Comparison of ENCODE assay signal across 1 cellular context in genomic region chr3:12185172-12185710, GRCh38.
TF ChIP-seq lines count a peak whose summit lies in the region.

No MANE protein-coding gene starts in this region.

TF ChIP-seq in IMR-90, 13 proteins besides CTCF, POLR2A, EP300 and RAD21 (continued from another document):
- TF ChIP-seq, protein P1, sequence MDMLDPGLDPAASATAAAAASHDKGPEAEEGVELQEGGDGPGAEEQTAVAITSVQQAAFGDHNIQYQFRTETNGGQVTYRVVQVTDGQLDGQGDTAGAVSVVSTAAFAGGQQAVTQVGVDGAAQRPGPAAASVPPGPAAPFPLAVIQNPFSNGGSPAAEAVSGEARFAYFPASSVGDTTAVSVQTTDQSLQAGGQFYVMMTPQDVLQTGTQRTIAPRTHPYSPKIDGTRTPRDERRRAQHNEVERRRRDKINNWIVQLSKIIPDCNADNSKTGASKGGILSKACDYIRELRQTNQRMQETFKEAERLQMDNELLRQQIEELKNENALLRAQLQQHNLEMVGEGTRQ (IDR thresholded peaks at IDR 0.05; ENCODE audit: low read depth, low read length) = no peak
- no peak for TF ChIP-seq RCOR1 (IDR thresholded peaks at IDR 0.05; ENCODE audit: insufficient replicate concordance, low read length)
- TF ChIP-seq NFE2L2 (IDR thresholded peaks at IDR 0.05; ENCODE audit: low read depth, low read length) = no peak
- TF ChIP-seq MAZ (IDR thresholded peaks at IDR 0.05; ENCODE audit: borderline replicate concordance, low read depth, low read length) = no peak
- TF ChIP-seq CHD1 (IDR thresholded peaks at IDR 0.05; ENCODE audit: low read depth, low read length) = no peak
- TF ChIP-seq, protein P2, sequence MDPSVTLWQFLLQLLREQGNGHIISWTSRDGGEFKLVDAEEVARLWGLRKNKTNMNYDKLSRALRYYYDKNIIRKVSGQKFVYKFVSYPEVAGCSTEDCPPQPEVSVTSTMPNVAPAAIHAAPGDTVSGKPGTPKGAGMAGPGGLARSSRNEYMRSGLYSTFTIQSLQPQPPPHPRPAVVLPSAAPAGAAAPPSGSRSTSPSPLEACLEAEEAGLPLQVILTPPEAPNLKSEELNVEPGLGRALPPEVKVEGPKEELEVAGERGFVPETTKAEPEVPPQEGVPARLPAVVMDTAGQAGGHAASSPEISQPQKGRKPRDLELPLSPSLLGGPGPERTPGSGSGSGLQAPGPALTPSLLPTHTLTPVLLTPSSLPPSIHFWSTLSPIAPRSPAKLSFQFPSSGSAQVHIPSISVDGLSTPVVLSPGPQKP (IDR thresholded peaks at IDR 0.05; ENCODE audit: borderline replicate concordance, low read depth, low read length) = no peak
- TF ChIP-seq SMC3 (IDR thresholded peaks at IDR 0.05; ENCODE audit: low read depth, low read length) = no peak
- no peak for TF ChIP-seq BHLHE40 (IDR thresholded peaks at IDR 0.05; ENCODE audit: low read depth, low read length)
